ENCODE assay signal across 10 cellular contexts in the genomic region with DNA sequence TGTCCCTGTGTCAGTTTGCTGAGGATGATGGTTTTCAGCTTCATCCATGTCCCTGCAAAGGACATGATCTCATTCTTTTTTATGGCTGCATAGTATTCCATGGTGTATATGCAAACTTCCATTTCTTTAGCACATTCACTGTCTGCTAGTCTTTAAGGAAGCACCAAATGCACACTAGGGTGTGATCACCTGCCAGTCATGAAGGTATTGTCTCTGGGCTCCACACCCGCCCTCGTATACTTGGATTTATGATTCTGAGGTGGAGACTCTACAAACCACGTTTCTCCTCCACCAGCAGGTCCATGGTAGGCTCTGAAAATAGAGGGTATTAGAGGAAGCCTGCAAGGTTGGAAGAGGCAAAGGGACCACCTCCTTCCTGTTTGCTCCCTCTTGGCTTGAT.
"Had no signal": no experiment of that assay in that cellular context is flagged by ENCODE, and none has a peak within 500 bp of the region (broad histone marks: within the 10 kb centered on the region; RNA-seq: fewer than 3 reads in every experiment).

No MANE protein-coding gene starts in this region.

- H3K27ac Mint-ChIP-seq: H9, HFFc6, IgD-negative memory B cell had no signal

- FAIRE-seq: H54, HepG2 had no signal

- ATAC-seq: HepG2 had no signal

- H3K4me3 ChIP-seq: GM23248 had no signal

- H3K4me3 Mint-ChIP-seq: H9, HFFc6, IgD-negative memory B cell had no signal

- H2AFZ ChIP-seq: GM23248 had no signal

- H3K9ac ChIP-seq: GM23248 had no signal

- H3K9me3 Mint-ChIP-seq: HFFc6, IgD-negative memory B cell had no signal

- DNase-seq: GM23248, GOT3, H9, HCEC 1CT, HFFc6, KG1 had no signal

- H3K36me3 Mint-ChIP-seq: IgD-negative memory B cell had no signal

- H3K27ac ChIP-seq: GM23248, HL-60 had no signal
